ENCODE assay signal across 7 cellular contexts in the genomic region with DNA sequence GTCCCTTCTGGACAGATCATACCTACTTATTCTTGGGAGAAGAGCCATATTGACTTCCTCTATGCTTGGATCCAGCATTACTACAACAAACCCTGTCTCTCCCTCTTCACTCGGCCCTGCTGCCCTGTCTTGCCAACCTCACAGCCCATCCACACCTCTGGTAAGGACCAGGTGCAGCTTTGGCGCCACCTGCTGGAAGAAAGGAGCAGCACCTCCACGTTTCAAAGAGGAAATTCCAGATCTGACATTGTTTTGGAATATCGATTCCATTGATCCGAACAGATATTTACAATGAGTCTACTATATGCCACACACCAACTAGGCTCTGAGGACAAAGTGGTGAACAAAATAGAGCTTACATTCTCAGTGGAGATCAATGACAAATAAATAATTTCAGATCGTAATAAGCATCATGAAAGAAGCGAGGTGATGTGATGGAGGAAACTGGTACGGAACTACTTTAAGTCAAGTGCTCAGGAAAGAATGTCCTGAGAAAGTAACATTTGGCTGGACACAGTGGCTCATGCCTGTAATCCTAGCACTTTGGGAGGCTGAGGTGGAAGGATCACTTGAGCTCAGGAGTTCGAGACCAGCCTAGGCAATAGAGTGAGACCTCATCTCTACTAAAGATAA. TPM values are rescaled to one million over a fixed set of nuclear protein-coding genes. Genes with fewer than 3 reads are reported as not detected.
DNase-seq lines count a peak whose midpoint lies in the region; ATAC-seq, FAIRE-seq and TF ChIP-seq lines count a peak whose summit lies in the region.

No MANE protein-coding gene starts in this region.

- FAIRE-seq in TTC549 (lab: Jason Lieb, UNC): peak; percentile 17
- FAIRE-seq in GM12878 (lab: Jason Lieb, UNC): peak; percentile 85

- DNase-seq in NCI-H1694 treated with DMSO at 0.1 percent for 48 hours (lab: John Stamatoyannopoulos, UW) (peak; percentile 48), GM12878 (ENCODE audit: low read depth, low spot score) (no peak), iPS DF 6.9 (ENCODE audit: low read depth, low spot score) (peak; percentile 61)
- DNase-seq in stimulated activated CD4-positive, alpha-beta T cell treated with anti-CD3 and anti-CD28 coated beads, Interleukin-12 subunit alpha, Interleukin-12 subunit beta, amount 100 ng/mL, for 4 hours: peak; percentile 70

- H3K9me3 ChIP-seq in GM12878 (replicated peaks; ENCODE audit: control insufficient read depth, insufficient read depth, low read length): no peaks in the 10 kb centered on the region
- H3K9me3 ChIP-seq in iPS DF 6.9 (ENCODE audit: control insufficient read depth, insufficient read depth, low read length): no peaks in the 10 kb centered on the region

- H3K9ac ChIP-seq in GM12878 (ENCODE audit: control insufficient read depth, insufficient read depth, low read length): no peak overlapping the region

- no peak overlapping the region for H3K4me3 ChIP-seq in GM12875 (ENCODE audit: low read depth, low read length)
- H3K4me3 ChIP-seq in GM12878: no peak overlapping the region
- no peak overlapping the region for H3K4me3 ChIP-seq in iPS DF 6.9 (ENCODE audit: low read length)

- no peak for TF ChIP-seq POLR2A in GM12878 (IDR thresholded peaks at IDR 0.05; ENCODE audit: low read depth, low read length)

- in situ Hi-C loops in GM12878 (cut with MboI): loop anchor here (5.0 kb wide), 2 partner anchors 56 to 151 kb away; no protein-coding TSS in a partner anchor

- CTCF ChIA-PET in GM12878 (lab: Yijun Ruan, JAX): interaction anchor here (0.7 to 11.5 kb wide), 34 partner anchors 8 to 367 kb away, joined by 3 to 261 read pairs (median 5); a partner anchor contains a TSS

- WGBS in GM12878 (ENCODE audit: insufficient coverage, insufficient replicate concordance, low lambda C conversion rate, missing lambda C conversion rate): 32% methylated on average over 9 of the region's 9 CpGs
- no CpG with 5 or more reads among the region's 9 CpGs for WGBS in iPS DF 6.9 (ENCODE audit: insufficient coverage, insufficient read length)

- RAD21 ChIA-PET in GM12878 (lab: Charles Lee; ENCODE audit: unreplicated experiment): interaction anchor here (0.7 to 6.5 kb wide), 16 partner anchors 18 to 230 kb away, joined by 3 to 115 read pairs (median 4); a partner anchor contains a TSS

- no TSS peak for BruUV-seq in GM12878 (replicated peaks; lab: Mats Ljungman, UMichigan)

- H3K27ac ChIP-seq in GM12878 (ENCODE audit: control insufficient read depth, insufficient read depth): no peak overlapping the region
- H3K27ac ChIP-seq in iPS DF 6.9 (ENCODE audit: low read length): no peak overlapping the region

- TF ChIP-seq EP300 in GM12878 (IDR thresholded peaks at IDR 0.05; ENCODE audit: borderline replicate concordance in 1 of 2, control insufficient read depth in 1 of 2, low read depth in 2 of 2, low read length in 2 of 2): no peak

- ATAC-seq in GM12878: peak; percentile 87
- ATAC-seq in HG03457 (IDR thresholded peaks at IDR 0.05; ENCODE audit: unreplicated experiment): no peak

- POLR2A ChIA-PET in GM12878 (lab: Charles Lee): interaction anchor here (1.0 to 2.5 kb wide), 2 partner anchors 54 to 59 kb away, joined by 6 to 12 read pairs; no protein-coding TSS in a partner anchor

- TF ChIP-seq CTCF in GM12875 (IDR thresholded peaks at IDR 0.05; ENCODE audit: borderline replicate concordance, insufficient read depth, low read depth, low read length) (peak; percentile 88), GM12878 (IDR thresholded peaks at IDR 0.05 in 2 of 3, conservative IDR thresholded peaks at IDR 0.05 in 1 of 3; ENCODE audit: control insufficient read depth in 2 of 3, extremely low read depth in 1 of 3, insufficient read depth in 1 of 3, low read depth in 3 of 3, low read length in 3 of 3) (peak; percentile 97)

- H3K79me2 ChIP-seq in GM12878 (ENCODE audit: control insufficient read depth, insufficient read depth, low read length): no peaks in the 10 kb centered on the region

- SMC1A ChIA-PET in GM12878 (lab: Charles Lee; ENCODE audit: uncharacterized antibody, unreplicated experiment): interaction anchor here (0.6 to 7.5 kb wide), 30 partner anchors 8 to 365 kb away, joined by 3 to 157 read pairs (median 4); a partner anchor contains a TSS

- H2AFZ ChIP-seq in GM12878 (ENCODE audit: control insufficient read depth, low read depth, low read length): peak overlapping the region; percentile 40

- H3K36me3 ChIP-seq in GM12878 (ENCODE audit: control insufficient read depth in 2 of 2, insufficient read depth in 2 of 2, low read length in 1 of 2) (peaks cover 9 to 12% of the 10 kb centered on the region in 2 experiments; a peak in 3 of 4 replicates), iPS DF 6.9 (ENCODE audit: control insufficient read depth, insufficient read depth, low read length) (peaks cover 12% of the 10 kb centered on the region)

- H4K20me1 ChIP-seq in GM12878 (ENCODE audit: control insufficient read depth, insufficient read depth): no peaks in the 10 kb centered on the region

- intact Hi-C loops in GM12878 (cut with micrococcal nuclease; ENCODE audit: unreplicated experiment): loop anchor here (1.0 kb wide), 3 partner anchors 54 to 157 kb away; no protein-coding TSS in a partner anchor

- no peak overlapping the region for H3K4me2 ChIP-seq in GM12878 (ENCODE audit: control insufficient read depth, insufficient read depth)

- peak; percentile 100 for TF ChIP-seq RAD21 in GM12878 (IDR thresholded peaks at IDR 0.05; ENCODE audit: insufficient read depth, low read depth, low read length)

- H3K27me3 ChIP-seq in GM12878 (replicated peaks in 1 of 2; ENCODE audit: control insufficient read depth in 2 of 2, insufficient read depth in 2 of 2, low read length in 1 of 2) (no peaks in the 10 kb centered on the region), iPS DF 6.9 (ENCODE audit: control insufficient read depth, insufficient read depth, low read length) (no peaks in the 10 kb centered on the region)

- H3K4me1 ChIP-seq in GM12878 (ENCODE audit: control insufficient read depth, insufficient read depth, low read length) (peaks cover 3% of the 10 kb centered on the region), iPS DF 6.9 (ENCODE audit: control insufficient read depth, insufficient read depth, low read length) (no peaks in the 10 kb centered on the region)

TF ChIP-seq in GM12878, 131 proteins besides CTCF, POLR2A, EP300 and RAD21 (continues in another document):
- TF ChIP-seq NBN (IDR thresholded peaks at IDR 0.05) (0 out of 2 replicates have a peak, but pooled peaks have one; percentile 31), BHLHE40 (IDR thresholded peaks at IDR 0.05; ENCODE audit: borderline replicate concordance in 1 of 2, low read depth in 2 of 2, low read length in 1 of 2) (0 out of 4 replicates have a peak, but pooled peaks of 1 of the 2 experiments have one; percentile 21), SMARCA5 (IDR thresholded peaks at IDR 0.05) (peak; percentile 51; the same call in 1 of the 2 replicates), STAT1 (conservative IDR thresholded peaks at IDR 0.05) (no peak), NR2F1 (conservative IDR thresholded peaks at IDR 0.05) (no peak), EED (IDR thresholded peaks at IDR 0.05; ENCODE audit: low read depth) (peak; percentile 52; the same call in 1 of the 2 replicates), YY1 (IDR thresholded peaks at IDR 0.05; ENCODE audit: low read depth, low read length) (peak; percentile 63; the same call in 1 of the 2 replicates)

RNA-seq across cellular contexts. Expression of a gene that starts 18.7 kb away (rescaled TPM):
- total RNA-seq in GM12878 (2013; cell fraction: nucleolus; rRNA removed): 36.5 and 40.1 TPM in 2 replicates
- total RNA-seq in GM12878 (2014; rRNA removed): 30.1 and 34.0 TPM in 2 replicates
- total RNA-seq in GM12878 (2014; rRNA removed; fragmentation: Illumina TruSeq; extraction: Trizol): 13.3 and 14.0 TPM in 2 replicates
- total RNA-seq in GM12878 (2021): 23.1 and 23.4 TPM in 2 replicates
- polyA plus RNA-seq in GM12878 (2011; ENCODE audit: low read depth): 4.5 TPM
- 6.5 and 11.0 TPM in 2 replicates for polyA plus RNA-seq in GM12878 (2011; rRNA removed)
- 14.0 and 15.4 TPM in 2 replicates for polyA plus RNA-seq in GM12878 (2011; cell fraction: cytosol; rRNA removed)
- 54.2 and 55.9 TPM in 2 replicates for polyA plus RNA-seq in GM12878 (2011; cell fraction: nucleus; rRNA removed)
- 7.7 and 9.9 TPM in 2 replicates for polyA plus RNA-seq in GM12878 (2012)
- 19.5 and 21.6 TPM in 2 replicates for polyA plus RNA-seq in GM12878 (2014; fragmentation: Illumina TruSeq; extraction: Trizol)
- 1 to 10 TPM in 1 of 2 experiments, under 1 TPM in 1; 0.84 to 1.9 TPM for polyA plus RNA-seq in GM12878 (2014; fragmentation: Nextera tagmentation; extraction: Ambion mirVana)
- polyA plus RNA-seq in GM12878 (2014; rRNA removed): 21.7 and 21.9 TPM in 2 replicates
- 10 to 100 TPM; 14.3 to 16.1 TPM for polyA plus RNA-seq in GM12878 (2016; fragmentation: Nextera tagmentation; extraction: Ambion mirVana)
- polyA minus RNA-seq in GM12878 (2011; rRNA and poly(A)+ RNA removed): 15.6 and 23.0 TPM in 2 replicates
- polyA minus RNA-seq in GM12878 (2011; cell fraction: cytosol; rRNA and poly(A)+ RNA removed): 6.1 and 6.7 TPM in 2 replicates
- 15.2 and 30.2 TPM in 2 replicates for polyA minus RNA-seq in GM12878 (2011; cell fraction: nucleus; rRNA and poly(A)+ RNA removed)
